Comparison of ENCODE assay signal across 8 cellular contexts in the genomic region with DNA sequence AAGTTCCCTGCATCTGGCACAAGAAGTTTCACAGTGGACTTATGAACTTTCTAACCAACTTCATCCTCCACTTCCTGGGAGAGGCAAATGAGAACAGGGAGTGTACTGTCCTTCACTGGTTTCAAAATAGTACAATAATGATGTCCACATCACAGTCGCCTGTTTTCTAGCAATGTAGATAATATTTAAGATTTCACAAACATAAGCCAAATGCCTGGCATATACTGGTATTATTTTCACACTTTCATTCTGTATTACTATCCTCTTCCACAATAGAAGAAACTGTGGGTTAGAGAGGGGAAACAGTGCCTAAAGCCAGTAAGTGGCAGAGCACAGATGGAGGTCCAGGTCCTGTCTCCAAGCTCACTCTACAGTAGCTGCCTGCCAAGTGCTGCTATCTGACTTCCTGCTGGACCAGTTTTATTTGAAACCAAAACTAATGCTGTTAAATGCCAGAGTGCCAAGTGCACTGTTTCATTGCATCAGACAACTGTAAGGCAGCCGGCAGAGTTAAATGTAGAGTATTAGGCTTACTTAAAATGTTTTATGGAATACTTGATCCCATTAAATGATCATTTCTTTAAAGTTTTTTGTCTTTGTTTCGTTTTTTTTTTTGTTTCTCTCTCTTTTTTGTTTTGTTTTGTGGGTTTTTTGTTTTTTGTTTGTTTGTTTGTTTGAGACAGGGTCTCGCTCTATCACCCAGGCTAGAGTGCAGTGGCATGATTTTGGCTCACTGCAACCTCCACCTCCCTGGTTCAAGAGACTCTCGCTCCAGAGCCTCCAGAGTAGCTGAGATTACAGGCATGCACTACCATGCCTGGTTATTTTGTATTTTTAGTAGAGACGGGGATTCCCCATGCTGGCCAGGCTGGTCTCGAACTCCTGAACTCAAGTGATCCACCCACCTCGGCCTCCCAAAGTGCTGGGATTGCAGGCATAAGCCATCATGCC. TPM values are rescaled to one million over a fixed set of nuclear protein-coding genes. Genes with fewer than 3 reads are reported as not detected.
DNase-seq lines count a peak whose midpoint lies in the region; ATAC-seq, FAIRE-seq and TF ChIP-seq lines count a peak whose summit lies in the region.

No MANE protein-coding gene starts in this region.

- no peaks in the 10 kb centered on the region for H3K79me2 ChIP-seq in fibroblast of lung (ENCODE audit: control insufficient read depth, insufficient read depth, low read length)

- DNase-seq in GM04504 (ENCODE audit: low read depth) (peak; percentile 17), RCC 7860 (ENCODE audit: low spot score) (no peak), fibroblast of lung (ENCODE audit: low read depth in 2 of 2) (peak in 1 of 2 donors; percentile 44), sigmoid colon (no peak), T-helper 9 cell (no peak), anterior cingulate cortex (lab: John Stamatoyannopoulos, UW) (no peak)
- no peak for DNase-seq in stimulated activated CD4-positive, alpha-beta T cell treated with anti-CD3 and anti-CD28 coated beads, Interleukin-1b, Interleukin-23, amount 100 ng/mL, for 48 hours

- H3K4me1 ChIP-seq in fibroblast of lung (ENCODE audit: control insufficient read depth, extremely low read depth, insufficient read depth, low read length) (peaks cover 5% of the 10 kb centered on the region), sigmoid colon (peaks cover 0 to 18% (median 10%) of the 10 kb centered on the region in 4 donors)

- 34 to 63% methylated on average over 8 of the region's 8 CpGs for WGBS in sigmoid colon, 2 donors

- H3K4me3 ChIP-seq in fibroblast of lung (replicated peaks in 1 of 4; ENCODE audit: control extremely low read depth in 1 of 4, insufficient read depth in 1 of 4, low read depth in 3 of 4, low read length in 4 of 4) = no peak overlapping the region
- H3K4me3 ChIP-seq in sigmoid colon = no peak overlapping the region

- H3K27me3 ChIP-seq in fibroblast of lung (ENCODE audit: control insufficient read depth, insufficient read depth, low read length) = no peaks in the 10 kb centered on the region
- no peaks in the 10 kb centered on the region for H3K27me3 ChIP-seq in sigmoid colon

- H3K27ac ChIP-seq in fibroblast of lung (ENCODE audit: insufficient read depth, low read length) = no peak overlapping the region
- peak overlapping the region; percentile 20 to 59 (median 44) for H3K27ac ChIP-seq in sigmoid colon

- intact Hi-C loops in sigmoid colon (cut with DNase I) = no loop called here

- H3K4me2 ChIP-seq in fibroblast of lung (ENCODE audit: extremely low read depth, insufficient read depth, low read length) = peak overlapping the region; percentile 33

- no peak for TF ChIP-seq POLR2A in sigmoid colon (IDR thresholded peaks at IDR 0.05)

- FAIRE-seq in RCC 7860 (lab: Jason Lieb, UNC) = peak; percentile 2

- no peak overlapping the region for H3K9ac ChIP-seq in fibroblast of lung (ENCODE audit: insufficient read depth, low read length)

- H3K9me3 ChIP-seq in fibroblast of lung (ENCODE audit: control insufficient read depth, insufficient read depth, low read depth, low read length) (no peaks in the 10 kb centered on the region), sigmoid colon (no peaks in the 10 kb centered on the region)

- ATAC-seq in GM18867 (IDR thresholded peaks at IDR 0.05; ENCODE audit: unreplicated experiment) = no peak

- TF ChIP-seq CTCF in fibroblast of lung (conservative IDR thresholded peaks at IDR 0.05 in 1 of 2, IDR thresholded peaks at IDR 0.05 in 1 of 2; ENCODE audit: low read depth in 1 of 2, low read length in 2 of 2) (no peak), sigmoid colon (IDR thresholded peaks at IDR 0.05) (no peak)

- TF ChIP-seq EP300 in sigmoid colon (IDR thresholded peaks at IDR 0.05) = no peak

- H2AFZ ChIP-seq in fibroblast of lung (ENCODE audit: low read length) = peak overlapping the region; percentile 15

- no peaks in the 10 kb centered on the region for H3K36me3 ChIP-seq in fibroblast of lung (ENCODE audit: control insufficient read depth, insufficient read depth, low read length)
- no peaks in the 10 kb centered on the region for H3K36me3 ChIP-seq in sigmoid colon

- H4K20me1 ChIP-seq in fibroblast of lung (ENCODE audit: control insufficient read depth, extremely low read depth, insufficient read depth, low read length) = no peaks in the 10 kb centered on the region

RNA-seq across cellular contexts. Expression of a gene that starts 15.1 kb away (rescaled TPM):
- total RNA-seq in fibroblast of lung = 5.1 and 10.1 TPM in 2 replicates
- 3.7 and 11.9 TPM in 2 replicates for polyA plus RNA-seq in fibroblast of lung
- polyA plus RNA-seq in fibroblast of lung (2012) = 3.3 and 12.6 TPM in 2 replicates
- 0.93 and 10.9 TPM in 2 replicates for polyA minus RNA-seq in fibroblast of lung (ENCODE audit: low replicate concordance)
- 10 to 100 TPM; 17.6 to 22.4 (median 20.5) TPM for total RNA-seq in sigmoid colon
- polyA plus RNA-seq in sigmoid colon = 1 to 10 TPM; 3.9 to 9.0 (median 7.1) TPM
